1 cellular context compared by ENCODE assay signal in the genomic region with DNA sequence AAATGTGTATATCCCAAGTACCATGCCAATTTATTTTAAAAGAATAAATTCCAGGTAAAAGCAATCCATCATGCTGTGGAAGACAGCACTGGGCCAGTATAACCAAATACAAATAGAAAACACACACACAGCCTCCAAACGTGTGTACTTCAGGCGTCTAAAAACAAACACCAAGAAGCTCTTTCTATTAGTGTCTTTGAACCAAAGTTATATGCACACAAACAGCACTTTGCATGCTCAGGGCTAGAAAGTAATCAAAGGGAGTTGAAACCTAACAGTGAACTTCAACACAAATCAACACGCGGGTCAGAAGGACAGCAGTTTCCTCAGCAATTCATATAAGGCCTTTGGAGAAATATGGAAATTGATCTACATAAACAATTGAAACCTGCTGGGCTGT.
TF ChIP-seq lines count a peak whose summit lies in the region.

No MANE protein-coding gene starts in this region.

TF ChIP-seq in WTC11, 78 proteins besides CTCF, POLR2A, EP300 and RAD21 (continued from another document):
- TF ChIP-seq, protein P1, sequence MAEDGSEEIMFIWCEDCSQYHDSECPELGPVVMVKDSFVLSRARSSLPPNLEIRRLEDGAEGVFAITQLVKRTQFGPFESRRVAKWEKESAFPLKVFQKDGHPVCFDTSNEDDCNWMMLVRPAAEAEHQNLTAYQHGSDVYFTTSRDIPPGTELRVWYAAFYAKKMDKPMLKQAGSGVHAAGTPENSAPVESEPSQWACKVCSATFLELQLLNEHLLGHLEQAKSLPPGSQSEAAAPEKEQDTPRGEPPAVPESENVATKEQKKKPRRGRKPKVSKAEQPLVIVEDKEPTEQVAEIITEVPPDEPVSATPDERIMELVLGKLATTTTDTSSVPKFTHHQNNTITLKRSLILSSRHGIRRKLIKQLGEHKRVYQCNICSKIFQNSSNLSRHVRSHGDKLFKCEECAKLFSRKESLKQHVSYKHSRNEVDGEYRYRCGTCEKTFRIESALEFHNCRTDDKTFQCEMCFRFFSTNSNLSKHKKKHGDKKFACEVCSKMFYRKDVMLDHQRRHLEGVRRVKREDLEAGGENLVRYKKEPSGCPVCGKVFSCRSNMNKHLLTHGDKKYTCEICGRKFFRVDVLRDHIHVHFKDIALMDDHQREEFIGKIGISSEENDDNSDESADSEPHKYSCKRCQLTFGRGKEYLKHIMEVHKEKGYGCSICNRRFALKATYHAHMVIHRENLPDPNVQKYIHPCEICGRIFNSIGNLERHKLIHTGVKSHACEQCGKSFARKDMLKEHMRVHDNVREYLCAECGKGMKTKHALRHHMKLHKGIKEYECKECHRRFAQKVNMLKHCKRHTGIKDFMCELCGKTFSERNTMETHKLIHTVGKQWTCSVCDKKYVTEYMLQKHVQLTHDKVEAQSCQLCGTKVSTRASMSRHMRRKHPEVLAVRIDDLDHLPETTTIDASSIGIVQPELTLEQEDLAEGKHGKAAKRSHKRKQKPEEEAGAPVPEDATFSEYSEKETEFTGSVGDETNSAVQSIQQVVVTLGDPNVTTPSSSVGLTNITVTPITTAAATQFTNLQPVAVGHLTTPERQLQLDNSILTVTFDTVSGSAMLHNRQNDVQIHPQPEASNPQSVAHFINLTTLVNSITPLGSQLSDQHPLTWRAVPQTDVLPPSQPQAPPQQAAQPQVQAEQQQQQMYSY (CRISPR knock-in tag; IDR thresholded peaks at IDR 0.05) = no peak
- TF ChIP-seq NFE2L1 (CRISPR knock-in tag; IDR thresholded peaks at IDR 0.05) = no peak
- no peak for TF ChIP-seq SP1 (CRISPR knock-in tag; conservative IDR thresholded peaks at IDR 0.05)
- TF ChIP-seq TEAD1 (CRISPR knock-in tag; IDR thresholded peaks at IDR 0.05) = no peak
- TF ChIP-seq, protein P2, sequence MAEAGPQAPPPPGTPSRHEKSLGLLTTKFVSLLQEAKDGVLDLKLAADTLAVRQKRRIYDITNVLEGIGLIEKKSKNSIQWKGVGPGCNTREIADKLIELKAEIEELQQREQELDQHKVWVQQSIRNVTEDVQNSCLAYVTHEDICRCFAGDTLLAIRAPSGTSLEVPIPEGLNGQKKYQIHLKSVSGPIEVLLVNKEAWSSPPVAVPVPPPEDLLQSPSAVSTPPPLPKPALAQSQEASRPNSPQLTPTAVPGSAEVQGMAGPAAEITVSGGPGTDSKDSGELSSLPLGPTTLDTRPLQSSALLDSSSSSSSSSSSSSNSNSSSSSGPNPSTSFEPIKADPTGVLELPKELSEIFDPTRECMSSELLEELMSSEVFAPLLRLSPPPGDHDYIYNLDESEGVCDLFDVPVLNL (CRISPR knock-in tag; IDR thresholded peaks at IDR 0.05; ENCODE audit: borderline replicate concordance, low read depth) = no peak
- TF ChIP-seq NR2C2 (CRISPR knock-in tag; IDR thresholded peaks at IDR 0.05) = no peak
- TF ChIP-seq ZBTB21 (CRISPR knock-in tag; IDR thresholded peaks at IDR 0.05; ENCODE audit: borderline replicate concordance) = no peak
- no peak for TF ChIP-seq ZNF423 (CRISPR knock-in tag; IDR thresholded peaks at IDR 0.05)
- TF ChIP-seq SOX15 (CRISPR knock-in tag; IDR thresholded peaks at IDR 0.05) = no peak
